8 cellular contexts compared by ENCODE assay signal in the genomic region with DNA sequence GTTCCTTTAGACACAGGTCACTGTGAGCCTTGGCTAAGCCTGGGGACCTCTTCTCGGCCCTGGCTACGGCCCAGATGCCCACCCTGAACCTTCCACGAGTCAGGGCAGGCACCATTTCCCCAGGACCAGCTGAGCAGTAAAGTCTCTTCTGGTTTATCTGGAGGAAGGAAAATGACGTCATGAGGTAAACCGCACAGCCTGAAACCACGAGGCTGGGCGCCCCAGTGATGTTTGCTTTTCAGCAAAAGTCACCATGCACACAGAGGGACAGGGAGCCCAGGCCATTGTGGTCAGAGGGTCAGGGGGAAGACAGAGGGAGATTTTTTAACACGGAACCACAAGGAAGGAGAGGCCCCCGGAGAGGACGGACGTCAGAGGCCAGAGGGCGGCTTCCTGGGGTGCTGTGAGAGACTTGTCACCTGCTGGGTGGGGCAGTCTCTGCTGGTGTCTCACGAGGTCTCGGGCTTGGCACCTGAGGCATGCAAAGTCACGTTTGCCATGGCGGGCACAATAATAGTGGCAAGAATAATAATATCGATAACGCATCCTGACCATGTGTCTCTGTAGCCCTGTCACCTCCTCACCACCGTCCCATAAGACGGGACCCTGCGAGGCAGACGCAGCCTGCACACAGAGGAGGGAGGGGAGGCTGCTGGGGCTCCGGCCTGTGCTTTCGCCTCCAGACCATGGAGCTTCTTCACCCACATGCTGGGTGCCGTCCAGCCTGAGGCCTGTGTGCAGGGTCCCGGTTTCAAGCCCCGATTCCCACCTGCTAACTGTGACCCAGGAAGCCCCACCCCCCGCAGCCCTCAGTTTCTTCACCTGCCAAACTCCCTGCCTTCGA. TPM values are rescaled to one million over a fixed set of nuclear protein-coding genes. Genes with fewer than 3 reads are reported as not detected.
DNase-seq lines count a peak whose midpoint lies in the region; ATAC-seq lines count a peak whose summit lies in the region.

No MANE protein-coding gene starts in this region.

- peak overlapping the region; percentile 59 to 63 for H3K4me3 Mint-ChIP-seq in stimulated activated naive B cell treated with anti-CD40 and anti-IgM and Interleukin-4, amounts not matched to agents 10 μg/mL and 1 μg/mL and 100 μg/mL, for 72 hours

- peaks cover 28 to 57% of the 10 kb centered on the region in 2 donors for H3K4me1 Mint-ChIP-seq in stimulated activated naive B cell treated with anti-CD40 and anti-IgM and Interleukin-4, amounts not matched to agents 10 μg/mL and 1 μg/mL and 100 μg/mL, for 72 hours

- H3K27ac Mint-ChIP-seq in stimulated activated naive B cell treated with anti-CD40 and anti-IgM and Interleukin-4, amounts not matched to agents 10 μg/mL and 1 μg/mL and 100 μg/mL, for 72 hours: peak overlapping the region; percentile 92

- ATAC-seq in GM18511 (IDR thresholded peaks at IDR 0.05; ENCODE audit: unreplicated experiment) (peak; percentile 90), HG03025 (IDR thresholded peaks at IDR 0.05; ENCODE audit: low FRiP score, unreplicated experiment) (peak; percentile 54)
- ATAC-seq in stimulated activated naive B cell treated with anti-CD40 and anti-IgM and Interleukin-4, amounts not matched to agents 10 μg/mL and 1 μg/mL and 100 μg/mL, for 72 hours (replicated peaks): peak; percentile 89

- no peaks in the 10 kb centered on the region for H3K9me3 Mint-ChIP-seq in stimulated activated naive B cell treated with anti-CD40 and anti-IgM and Interleukin-4, amounts not matched to agents 10 μg/mL and 1 μg/mL and 100 μg/mL, for 72 hours

- peak; percentile 94 for DNase-seq in SIG-M5 treated with dmso at 0.1 percent for 504 hours (lab: John Stamatoyannopoulos, UW; ENCODE audit: unreplicated experiment)
- DNase-seq in activated gamma-delta T cell treated with anti-CD3 and anti-CD28 coated beads, Interleukin-2, amount 50 U/mL, for 16 hours (ENCODE audit: low read depth): peak; percentile 67
- DNase-seq in lung microvascular endothelial cell (ENCODE audit: low read depth in 2 of 2): peak; percentile 64 to 85
- peak; percentile 88 for DNase-seq in stimulated activated naive B cell treated with anti-CD40 and anti-IgM and Interleukin-4, amounts not matched to agents 10 μg/mL and 1 μg/mL and 100 μg/mL, for 72 hours
- no peak for DNase-seq in NCI-H526 treated with DMSO at 0.1 percent for 48 hours (lab: John Stamatoyannopoulos, UW)
- no peak for DNase-seq in NCI-H526 (lab: John Stamatoyannopoulos, UW)

- H3K36me3 Mint-ChIP-seq in stimulated activated naive B cell treated with anti-CD40 and anti-IgM and Interleukin-4, amounts not matched to agents 10 μg/mL and 1 μg/mL and 100 μg/mL, for 72 hours: no peaks in the 10 kb centered on the region

- H3K27me3 Mint-ChIP-seq in stimulated activated naive B cell treated with anti-CD40 and anti-IgM and Interleukin-4, amounts not matched to agents 10 μg/mL and 1 μg/mL and 100 μg/mL, for 72 hours: peaks cover 0 to 7% of the 10 kb centered on the region in 2 donors

RNA-seq across cellular contexts. Expression of gene FOSL2, which starts 33.2 kb away (rescaled TPM):
- total RNA-seq in lung microvascular endothelial cell: 19.0 and 54.8 TPM in 2 replicates

Comparison
In these comparisons a context has a peak if more than half of its experiments do, and no peak if none do; other contexts are left out.
1. DNase-seq: peak in SIG-M5 treated with dmso at 0.1 percent for 504 hours (single experiment), activated gamma-delta T cell treated with anti-CD3 and anti-CD28 coated beads, Interleukin-2, amount 50 U/mL, for 16 hours (single experiment), lung microvascular endothelial cell (2 of 2) and stimulated activated naive B cell treated with anti-CD40 and anti-IgM and Interleukin-4, amounts not matched to agents 10 μg/mL and 1 μg/mL and 100 μg/mL, for 72 hours (single experiment); none in NCI-H526 treated with DMSO at 0.1 percent for 48 hours (single experiment) and NCI-H526 (0 of 2).
2. Peak in every context shown above with its lines, with median percentiles within 50 percentile points of each other: ATAC-seq.